ENCODE assay signal across 10 cellular contexts in the genomic region with DNA sequence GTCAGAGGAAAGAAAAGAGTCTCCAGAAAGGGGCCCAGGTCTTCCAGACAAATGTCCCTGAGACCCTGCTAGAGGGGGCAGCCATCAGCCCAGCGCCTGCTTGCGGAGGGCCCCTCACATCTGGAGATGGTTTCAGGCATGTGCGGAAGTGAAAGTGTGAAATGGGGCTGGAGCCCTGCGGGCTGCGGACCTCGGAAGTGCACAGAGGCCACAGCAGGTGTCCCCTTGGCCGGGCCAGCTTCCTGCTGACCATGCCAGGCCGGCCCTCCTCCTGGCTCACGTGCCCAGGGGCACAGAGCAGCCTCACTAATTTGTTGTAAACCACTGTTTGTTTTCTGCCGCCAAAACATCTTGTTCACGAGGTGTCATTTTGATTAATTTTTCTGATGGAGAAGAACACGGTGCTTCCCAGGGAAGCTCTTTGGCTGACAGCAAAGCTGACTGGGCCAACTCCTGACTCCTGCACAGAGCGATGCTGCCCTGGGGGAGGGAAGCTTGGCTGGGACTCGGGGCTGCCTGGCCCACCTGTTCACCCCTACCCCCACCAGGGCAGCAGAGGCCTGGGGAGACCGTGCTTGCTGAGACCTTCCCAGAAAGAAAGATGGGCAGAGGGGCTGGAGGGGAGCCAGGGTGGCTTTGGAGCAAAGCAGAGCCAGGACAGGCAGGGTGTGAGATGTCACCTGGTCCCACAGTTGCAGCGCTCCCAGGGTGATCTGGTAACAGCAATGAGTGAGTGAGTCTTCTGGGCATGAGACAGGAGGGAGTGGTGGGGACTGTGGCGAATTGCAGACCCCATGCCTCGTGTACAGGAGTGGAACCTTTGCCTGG. TPM values are rescaled to one million over a fixed set of nuclear protein-coding genes. Genes with fewer than 3 reads are reported as not detected.
DNase-seq lines count a peak whose midpoint lies in the region; ATAC-seq and TF ChIP-seq lines count a peak whose summit lies in the region.
"Had no signal": no experiment of that assay in that cellular context is flagged by ENCODE, and none has a peak within 500 bp of the region (broad histone marks: within the 10 kb centered on the region; RNA-seq: fewer than 3 reads in every experiment).

No MANE protein-coding gene starts in this region.

- TF ChIP-seq POLR2A in right lobe of liver (IDR thresholded peaks at IDR 0.05) = no peak

- H3K4me3 ChIP-seq in right atrium auricular region = peak overlapping the region in 1 of 2 donors; percentile 10
- peak overlapping the region in 2 of 3 donors; percentile 31 to 40 for H3K4me3 ChIP-seq in right lobe of liver
- no peak overlapping the region for H3K4me3 ChIP-seq in aorta (ENCODE audit: low read length in 2 of 2)

- H3K9me3 ChIP-seq in right atrium auricular region (no peaks in the 10 kb centered on the region), right lobe of liver (no peaks in the 10 kb centered on the region), aorta (ENCODE audit: control insufficient read depth, low read length) (no peaks in the 10 kb centered on the region)

- TF ChIP-seq CTCF in right atrium auricular region (IDR thresholded peaks at IDR 0.05) (no peak), VCaP (conservative IDR thresholded peaks at IDR 0.05) (no peak), right lobe of liver (IDR thresholded peaks at IDR 0.05) (no peak)

- H3K36me3 ChIP-seq in right atrium auricular region (no peaks in the 10 kb centered on the region), right lobe of liver (no peaks in the 10 kb centered on the region), aorta (ENCODE audit: control insufficient read depth in 1 of 2, insufficient read depth in 2 of 2, low read length in 1 of 2) (no peaks in the 10 kb centered on the region)

- H3K27me3 ChIP-seq in right atrium auricular region = no peaks in the 10 kb centered on the region
- no peaks in the 10 kb centered on the region for H3K27me3 ChIP-seq in right lobe of liver
- no peaks in the 10 kb centered on the region for H3K27me3 ChIP-seq in aorta (ENCODE audit: control insufficient read depth in 1 of 2, insufficient read depth in 2 of 2, low read length in 1 of 2)

- H3K27ac ChIP-seq in right atrium auricular region = peak overlapping the region in 1 of 2 donors; percentile 32
- peak overlapping the region; percentile 46 for H3K27ac ChIP-seq in VCaP
- H3K27ac ChIP-seq in right lobe of liver = peak overlapping the region in 2 of 3 donors; percentile 33 to 43
- H3K27ac ChIP-seq in aorta (ENCODE audit: low read depth in 1 of 2, low read length in 2 of 2) = no peak overlapping the region

- DNase-seq in Right ventricle myocardium inferior (ENCODE audit: missing footprints) (peak; percentile 66), right atrium auricular region (ENCODE audit: low spot score) (no peak), right lobe of liver (peak; percentile 71 to 80 (median 74)), aorta (no peak), epidermal melanocyte (ENCODE audit: insufficient read length, low spot score) (no peak), T-helper 9 cell (no peak)
- no peak for DNase-seq in activated CD4-positive, CD25-positive, alpha-beta regulatory T cell treated with anti-CD3 and anti-CD28 coated beads, Interleukin-2, amount 50 U/mL, for 72 hours
- DNase-seq: activated CD4-positive, alpha-beta memory T cell treated with anti-CD3 and anti-CD28 coated beads, Interleukin-2, amount 10 ng/mL, durations not matched to agents 7 days and 5 days; AML-193 had no signal

- WGBS in right lobe of liver (ENCODE audit: insufficient coverage, low coverage, low lambda C conversion rate, missing lambda C conversion rate) = 40% methylated on average over 7 of the region's 18 CpGs
- WGBS in aorta, 2 donors = 23 to 29% methylated on average over 18 of the region's 18 CpGs

- intact Hi-C loops in Right ventricle myocardium inferior (cut with DNase I) (no loop called here), right lobe of liver (cut with DNase I) (no loop called here), aorta (cut with DNase I) (no loop called here)

- peaks cover 0 to 19% of the 10 kb centered on the region in 2 donors for H3K4me1 ChIP-seq in right atrium auricular region
- H3K4me1 ChIP-seq in right lobe of liver = peaks cover 0 to 8% (median 0%) of the 10 kb centered on the region in 4 donors
- H3K4me1 ChIP-seq in aorta (ENCODE audit: control insufficient read depth in 1 of 2, insufficient read depth in 2 of 2, low read length in 2 of 2) = no peaks in the 10 kb centered on the region

- ATAC-seq in Right ventricle myocardium inferior (peak; percentile 45), right lobe of liver (peak; percentile 89 to 94 (median 93)), aorta (ENCODE audit: low FRiP score) (peak; percentile 13)

RNA-seq across cellular contexts. Expression of gene BCAS4, which starts 54.2 kb away (rescaled TPM):
- total RNA-seq in Right ventricle myocardium inferior = 1.8 TPM
- 1 to 10 TPM; 1.5 to 2.2 TPM for total RNA-seq in right atrium auricular region
- 1 to 10 TPM in 1 of 6 experiments, under 1 TPM in 5; 0.31 to 1.4 (median 0.60) TPM for total RNA-seq in right lobe of liver
- total RNA-seq in aorta = 1 to 10 TPM; 4.9 to 5.4 TPM
- polyA plus RNA-seq in aorta = 1 to 10 TPM; 9.5 to 9.7 TPM

Comparison
In these comparisons a context has a peak if more than half of its experiments do, and no peak if none do; other contexts are left out.
1. DNase-seq: peak in Right ventricle myocardium inferior (single experiment) and right lobe of liver (3 of 3); none in right atrium auricular region (single experiment), aorta (0 of 2), epidermal melanocyte (single experiment), activated CD4-positive, CD25-positive, alpha-beta regulatory T cell treated with anti-CD3 and anti-CD28 coated beads, Interleukin-2, amount 50 U/mL, for 72 hours (single experiment) and T-helper 9 cell (single experiment).
2. ATAC-seq: peak in every context shown above with its lines; median percentile 93 in right lobe of liver; 45 in Right ventricle myocardium inferior; 13 in aorta.
3. H3K27ac ChIP-seq: peak in VCaP (single experiment) and right lobe of liver (2 of 3); none in aorta (0 of 2).
4. H3K4me3 ChIP-seq: peak in right lobe of liver (2 of 3); none in aorta (0 of 2).